Comparison of ENCODE assay signal across 8 cellular contexts in the genomic region with DNA sequence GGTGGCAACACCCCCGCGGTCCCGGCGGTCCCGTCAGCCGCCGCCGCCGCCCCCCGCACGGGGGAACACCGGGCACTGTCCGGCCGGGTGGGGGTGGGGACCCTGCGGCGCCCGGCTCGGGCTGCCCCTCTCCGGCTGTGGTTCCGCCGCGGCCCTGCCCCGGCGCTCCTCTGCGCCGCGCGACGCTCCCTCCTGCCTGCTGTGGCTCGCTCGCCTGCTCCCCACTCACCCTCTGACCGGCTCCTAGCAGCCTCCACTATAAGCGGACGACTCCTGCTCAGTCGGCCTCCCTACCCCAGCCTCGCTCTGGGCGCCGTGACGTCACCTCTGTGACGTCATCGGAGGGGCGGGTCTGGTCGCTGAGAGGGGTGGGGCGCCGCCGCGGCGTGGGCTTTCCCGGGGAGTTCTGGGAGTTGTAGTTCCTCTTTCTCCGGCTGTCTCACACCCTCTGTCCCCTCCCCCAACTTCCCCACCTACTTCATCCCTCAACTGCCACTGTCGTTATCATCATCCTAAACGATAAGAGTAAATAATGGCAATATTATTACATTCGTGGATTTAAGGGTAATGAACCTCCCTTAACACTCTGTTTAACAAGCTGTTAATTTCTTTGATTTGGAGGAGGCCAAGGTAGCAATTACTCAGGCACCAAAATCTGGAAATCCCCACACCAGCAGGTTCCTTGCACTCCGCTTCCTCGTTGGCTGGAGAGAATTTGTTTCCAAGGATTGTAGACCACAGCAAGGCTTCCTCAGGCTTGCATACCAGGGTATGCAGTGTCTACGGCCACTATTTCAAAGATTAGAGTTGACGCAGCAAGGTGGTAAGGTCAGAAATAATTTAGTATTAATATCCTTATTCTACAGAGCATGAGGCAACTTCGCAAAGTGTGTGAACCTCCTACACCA. TPM values are rescaled to one million over a fixed set of nuclear protein-coding genes. Genes with fewer than 3 reads are reported as not detected.
DNase-seq lines count a peak whose midpoint lies in the region; ATAC-seq and TF ChIP-seq lines count a peak whose summit lies in the region.

Gene UBE2H, minus strand, starts transcription at position 308 of the 908 bp plus-strand sequence. CDS start 405 bp downstream, outside the sequence.

- TF ChIP-seq EP300 in transverse colon (IDR thresholded peaks at IDR 0.05; ENCODE audit: low read depth) = peak; percentile 15

- H3K4me3 ChIP-seq in adipocyte (ENCODE audit: low read length) = peak within 1 kb of the TSS; percentile 98
- H3K4me3 ChIP-seq in transverse colon = peak within 1 kb of the TSS; percentile 65 to 98 (median 86)

- H3K27ac Mint-ChIP-seq in T-cell = peak within 1 kb of the TSS; percentile 98

- peak; percentile 94 for TF ChIP-seq POLR2A in transverse colon (IDR thresholded peaks at IDR 0.05)

- TF ChIP-seq CTCF in GM10248 (IDR thresholded peaks at IDR 0.05; ENCODE audit: control extremely low read depth, extremely low read depth, low read depth, missing control alignments) (no peak), transverse colon (IDR thresholded peaks at IDR 0.05) (peak in 1 of 5 experiments; percentile 31)

- peak within 1 kb of the TSS; percentile 95 to 99 (median 98) for H3K27ac ChIP-seq in transverse colon

- H3K36me3 ChIP-seq in adipocyte (ENCODE audit: control insufficient read depth, insufficient read depth, low read length, severe bottlenecking) = no peaks in the 10 kb centered on the region
- no peaks in the 10 kb centered on the region for H3K36me3 ChIP-seq in transverse colon

- H3K27me3 ChIP-seq in adipocyte (replicated peaks; ENCODE audit: control insufficient read depth, insufficient read depth, low read length) (no peaks in the 10 kb centered on the region), transverse colon (no peaks in the 10 kb centered on the region)

- H3K4me1 ChIP-seq in adipocyte (ENCODE audit: control insufficient read depth, insufficient read depth, low read length) (peaks cover 13% of the 10 kb centered on the region), transverse colon (peaks cover 6 to 36% (median 30%) of the 10 kb centered on the region in 4 donors)

- no peaks in the 10 kb centered on the region for H3K9me3 Mint-ChIP-seq in T-cell

- H3K9me3 ChIP-seq in adipocyte (ENCODE audit: control insufficient read depth, low read length) (no peaks in the 10 kb centered on the region), transverse colon (no peaks in the 10 kb centered on the region)

- peaks cover 3 to 17% (median 8%) of the 10 kb centered on the region in 3 donors for H3K4me1 Mint-ChIP-seq in T-cell

- ATAC-seq in HG02642 (IDR thresholded peaks at IDR 0.05; ENCODE audit: poor library complexity, unreplicated experiment) (peak; percentile 70), T-cell (replicated peaks in 1 of 4) (peak; percentile 75 to 83 (median 80))

- DNase-seq in GM10248 (ENCODE audit: extremely low spot score) (peak; percentile 96), NCI-H1436 (lab: John Stamatoyannopoulos, UW) (peak; percentile 82), T-cell (peak; percentile 78 to 95 (median 88)), adipocyte (ENCODE audit: low read depth) (peak; percentile 95), cardiac septum (ENCODE audit: low spot score) (peak; percentile 97), pons (ENCODE audit: low spot score) (peak; percentile 96), transverse colon (peak; percentile 94)

- intact Hi-C loops in cardiac septum (cut with DNase I) = loop anchor here (5.0 kb wide), 1 partner anchor 59 kb away; no protein-coding TSS in a partner anchor
- intact Hi-C loops in transverse colon (cut with DNase I; ENCODE audit: low total_unique reads) = no loop called here

- peak within 1 kb of the TSS in 2 of 3 donors; percentile 98 to 99 for H3K4me3 Mint-ChIP-seq in T-cell

- no peaks in the 10 kb centered on the region for H3K27me3 Mint-ChIP-seq in T-cell

- POLR2A ChIA-PET in GM10248 (lab: Yijun Ruan, JAX) = interaction anchor here (0.5 to 0.8 kb wide), 2 partner anchors 57 to 405 kb away, joined by 3 to 4 read pairs; no protein-coding TSS in a partner anchor
- POLR2A ChIA-PET in T-cell (lab: Charles Lee) = interaction anchor here in 1 of 2 donors (0.5 to 0.6 kb wide), 2 partner anchors 167 to 817 kb away, joined by 3 to 4 read pairs; no protein-coding TSS in a partner anchor

- no peaks in the 10 kb centered on the region for H3K36me3 Mint-ChIP-seq in T-cell

- peak within 1 kb of the TSS; percentile 99 for H3K9ac ChIP-seq in adipocyte (ENCODE audit: low read length)

- CTCF ChIA-PET in GM10248 (lab: Yijun Ruan, JAX) (interaction anchor here (3.1 to 3.5 kb wide), 2 partner anchors 57 to 58 kb away, joined by 7 to 21 read pairs; no protein-coding TSS in a partner anchor), T-cell (lab: Charles Lee) (no interaction called here)

- 11 to 58% methylated on average over 4 to 32 of the region's 58 CpGs for WGBS in transverse colon (ENCODE audit: low coverage in 1 of 2), 2 donors

- in situ Hi-C loops in transverse colon (cut with MboI; ENCODE audit: low pct_ligation_motif_present in 1 of 4, low pct_unique_long_range_greater_than_20kb in 1 of 4, low sequenced_read_pairs in 3 of 4) = no loop called here

RNA-seq across cellular contexts. Expression of gene UBE2H, which starts in this region (rescaled TPM):
- 10 to 100 TPM; 37.5 to 63.8 (median 50.1) TPM for total RNA-seq in T-cell
- total RNA-seq in cardiac septum = 228 TPM
- total RNA-seq in transverse colon = 100 to 1,000 TPM in 1 of 4 donors, 10 to 100 TPM in 3; 31.0 to 131 (median 53.3) TPM

Comparison
In these comparisons a context has a peak if more than half of its experiments do, and no peak if none do; other contexts are left out.
1. Peak in every context shown above with its lines: DNase-seq, ATAC-seq, H3K4me3 ChIP-seq and H3K27ac ChIP-seq.